ENCODE assay signal across 1 cellular context in the genomic region with DNA sequence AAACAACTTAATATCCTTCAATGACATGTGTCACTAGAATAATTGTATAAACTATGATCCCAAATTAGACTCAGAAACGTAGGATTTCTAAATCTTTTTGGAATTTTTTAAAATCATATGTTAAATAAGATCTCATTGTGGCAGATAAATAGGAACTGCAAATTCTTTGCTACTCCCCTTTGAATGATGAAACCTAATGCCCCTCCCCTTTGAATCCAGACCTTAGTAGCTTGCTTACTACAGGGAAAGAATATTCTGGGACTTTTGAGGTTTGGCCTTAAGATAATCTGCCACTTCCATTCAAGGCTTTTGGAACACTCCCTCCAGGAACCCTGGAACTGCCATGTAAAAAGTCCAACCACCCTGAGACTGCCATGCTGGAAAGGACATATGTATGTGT.
TF ChIP-seq lines count a peak whose summit lies in the region.

No MANE protein-coding gene starts in this region.

TF ChIP-seq in IMR-90, 13 proteins besides CTCF, POLR2A, EP300 and RAD21:
- TF ChIP-seq USF2 (IDR thresholded peaks at IDR 0.05; ENCODE audit: low read depth, low read length) (no peak), FOS (IDR thresholded peaks at IDR 0.05; ENCODE audit: low read depth, low read length) (no peak)
TF ChIP-seq in IMR-90: peak in this region for 0.
